In genomic region chr15:53034767-53035245, GRCh38 we compare ENCODE assay signal across 1 cellular context.
A peak's percentile ranks its signal among the peaks of the same experiment; 100 is the strongest.
TF ChIP-seq lines count a peak whose summit lies in the region.

No MANE protein-coding gene starts in this region.

TF ChIP-seq in HepG2, 621 proteins besides CTCF, POLR2A, EP300 and RAD21 (continued from another document and continues in another):
- TF ChIP-seq ZNF280B (CRISPR knock-in tag; IDR thresholded peaks at IDR 0.05; ENCODE audit: borderline replicate concordance) (no peak), ZNF556 (CRISPR knock-in tag; IDR thresholded peaks at IDR 0.05; ENCODE audit: borderline replicate concordance) (peak; percentile 50; the same call in 1 of the 2 replicates), CC2D1A (CRISPR knock-in tag; IDR thresholded peaks at IDR 0.05) (no peak), SAP130 (CRISPR knock-in tag; IDR thresholded peaks at IDR 0.05; ENCODE audit: low read depth) (peak; percentile 72), PATZ1 (CRISPR knock-in tag; IDR thresholded peaks at IDR 0.05) (peak; percentile 94), ATF5 (CRISPR knock-in tag; IDR thresholded peaks at IDR 0.05; ENCODE audit: low read depth) (no peak), ZKSCAN5 (CRISPR knock-in tag; IDR thresholded peaks at IDR 0.05) (no peak), TIGD3 (CRISPR knock-in tag; IDR thresholded peaks at IDR 0.05; ENCODE audit: borderline replicate concordance) (no peak), ZNF160 (CRISPR knock-in tag; IDR thresholded peaks at IDR 0.05) (no peak), ZNF33B (CRISPR knock-in tag; IDR thresholded peaks at IDR 0.05) (0 out of 2 replicates have a peak, but pooled peaks have one; percentile 56), THAP11 (CRISPR knock-in tag; IDR thresholded peaks at IDR 0.05) (peak; percentile 45; the same call in 1 of the 2 replicates), SALL1 (CRISPR knock-in tag; IDR thresholded peaks at IDR 0.05) (peak; percentile 97), ZFYVE20 (CRISPR knock-in tag; IDR thresholded peaks at IDR 0.05; ENCODE audit: borderline replicate concordance, low read depth) (no peak), ARID2 (CRISPR knock-in tag; IDR thresholded peaks at IDR 0.05; ENCODE audit: borderline replicate concordance) (no peak), TERF1 (CRISPR knock-in tag; IDR thresholded peaks at IDR 0.05) (no peak), FOXA1 (IDR thresholded peaks at IDR 0.05) (peak; percentile 64; the same call in 1 of the 2 replicates), FOXA1 (CRISPR knock-in tag; IDR thresholded peaks at IDR 0.05) (peak; percentile 83), SKIL (CRISPR knock-in tag; IDR thresholded peaks at IDR 0.05; ENCODE audit: borderline replicate concordance) (0 out of 2 replicates have a peak, but pooled peaks have one; percentile 36), THAP8 (CRISPR knock-in tag; IDR thresholded peaks at IDR 0.05; ENCODE audit: borderline replicate concordance) (no peak), SOX13 (IDR thresholded peaks at IDR 0.05) (0 out of 2 replicates have a peak, but pooled peaks have one; percentile 46), SOX13 (CRISPR knock-in tag; conservative IDR thresholded peaks at IDR 0.05 in 1 of 2, IDR thresholded peaks at IDR 0.05 in 1 of 2) (peak in 1 of 2 experiments; percentile 94; a peak in 2 of 4 replicates), DPF2 (CRISPR knock-in tag; IDR thresholded peaks at IDR 0.05; ENCODE audit: borderline replicate concordance, low read depth) (peak; percentile 63; the same call in 1 of the 2 replicates), CBX5 (CRISPR knock-in tag; IDR thresholded peaks at IDR 0.05; ENCODE audit: borderline replicate concordance) (peak; percentile 67; the same call in 1 of the 2 replicates), ZNF24 (IDR thresholded peaks at IDR 0.05) (no peak), CCDC6 (CRISPR knock-in tag; IDR thresholded peaks at IDR 0.05) (no peak), ZBTB2 (CRISPR knock-in tag; IDR thresholded peaks at IDR 0.05; ENCODE audit: low read depth) (no peak), MED13 (CRISPR knock-in tag; IDR thresholded peaks at IDR 0.05) (no peak), MAF1 (CRISPR knock-in tag; IDR thresholded peaks at IDR 0.05; ENCODE audit: borderline replicate concordance) (no peak), SIX4 (CRISPR knock-in tag; IDR thresholded peaks at IDR 0.05) (no peak), SRSF4 (IDR thresholded peaks at IDR 0.05; ENCODE audit: low read depth, low read length, poor library complexity, severe bottlenecking) (no peak), HOXA7 (CRISPR knock-in tag; IDR thresholded peaks at IDR 0.05) (no peak), CBX2 (IDR thresholded peaks at IDR 0.05; ENCODE audit: low read depth, low read length) (no peak), CBX2 (CRISPR knock-in tag; IDR thresholded peaks at IDR 0.05; ENCODE audit: low read depth) (no peak), THAP7 (CRISPR knock-in tag; IDR thresholded peaks at IDR 0.05) (no peak), CSRNP2 (CRISPR knock-in tag; conservative IDR thresholded peaks at IDR 0.05; ENCODE audit: low read depth) (no peak), MAFK (conservative IDR thresholded peaks at IDR 0.05 in 1 of 2, IDR thresholded peaks at IDR 0.05 in 1 of 2; ENCODE audit: low read length in 2 of 2) (peak; percentile 24 to 65; a peak in 3 of 4 replicates), ZNF800 (CRISPR knock-in tag; IDR thresholded peaks at IDR 0.05) (no peak), ZBTB7B (CRISPR knock-in tag; IDR thresholded peaks at IDR 0.05) (0 out of 2 replicates have a peak, but pooled peaks have one; percentile 35), MLX (CRISPR knock-in tag; IDR thresholded peaks at IDR 0.05) (peak; percentile 49; the same call in 1 of the 2 replicates), ZNF576 (CRISPR knock-in tag; IDR thresholded peaks at IDR 0.05) (no peak), MATR3 (CRISPR knock-in tag; IDR thresholded peaks at IDR 0.05) (no peak), ZMAT3 (CRISPR knock-in tag; conservative IDR thresholded peaks at IDR 0.05) (no peak), ZNF17 (CRISPR knock-in tag; IDR thresholded peaks at IDR 0.05) (no peak), SMAD1 (CRISPR knock-in tag; IDR thresholded peaks at IDR 0.05; ENCODE audit: borderline replicate concordance, low read depth) (no peak), ZNF660 (CRISPR knock-in tag; IDR thresholded peaks at IDR 0.05; ENCODE audit: borderline replicate concordance, low read depth) (no peak)
